In genomic region chr1:213989071-213989739, GRCh38 we compare ENCODE assay signal across 8 cellular contexts. TPM values are rescaled to one million over a fixed set of nuclear protein-coding genes. Genes with fewer than 3 reads are reported as not detected.
DNase-seq lines count a peak whose midpoint lies in the region; ATAC-seq and TF ChIP-seq lines count a peak whose summit lies in the region.

No MANE protein-coding gene starts in this region.

- no peaks in the 10 kb centered on the region for H3K4me1 ChIP-seq in aorta (ENCODE audit: control insufficient read depth in 1 of 2, insufficient read depth in 2 of 2, low read length in 2 of 2)

- TF ChIP-seq CTCF in dorsolateral prefrontal cortex (IDR thresholded peaks at IDR 0.05 in 54 of 56, conservative IDR thresholded peaks at IDR 0.05 in 2 of 56; ENCODE audit: low read depth in 1 of 56, partially characterized antibody in 56 of 56): peak in 1 of 56 donors; percentile 5

- H3K9me3 ChIP-seq in aorta (ENCODE audit: control insufficient read depth, low read length): no peaks in the 10 kb centered on the region

- H3K4me3 ChIP-seq in dorsolateral prefrontal cortex: peak overlapping the region; percentile 45 to 87 (median 67)
- peak overlapping the region; percentile 70 to 72 for H3K4me3 ChIP-seq in aorta (ENCODE audit: low read length in 2 of 2)

- H3K36me3 ChIP-seq in aorta (ENCODE audit: control insufficient read depth in 1 of 2, insufficient read depth in 2 of 2, low read length in 1 of 2): no peaks in the 10 kb centered on the region

- 1 to 2% methylated on average over 34 to 35 of the region's 35 CpGs for WGBS in aorta, 2 donors

- H3K27ac ChIP-seq in dorsolateral prefrontal cortex (peak overlapping the region in 58 of 59 donors; percentile 45 to 96 (median 87)), aorta (ENCODE audit: low read depth in 1 of 2, low read length in 2 of 2) (no peak overlapping the region)

- peak; percentile 40 to 68 for DNase-seq in NCI-H2081 (lab: John Stamatoyannopoulos, UW)
- no peak for DNase-seq in NCI-H2081 treated with DMSO at 0.1 percent for 48 hours (lab: John Stamatoyannopoulos, UW)
- peak; percentile 84 for DNase-seq in NCI-H69 (lab: John Stamatoyannopoulos, UW)
- DNase-seq in dorsolateral prefrontal cortex: peak in 1 of 10 donors; percentile 54
- peak; percentile 33 for DNase-seq in midbrain (lab: John Stamatoyannopoulos, UW)
- DNase-seq in aorta: peak in 1 of 2 donors; percentile 77
- no peak for DNase-seq in dedifferentiated amniotic fluid mesenchymal stem cell (ENCODE audit: extremely low spot score)
- DNase-seq in GOT3 (lab: John Stamatoyannopoulos, UW): no peak

- H3K27me3 ChIP-seq in dorsolateral prefrontal cortex (peaks cover 0 to 76% (median 27%) of the 10 kb centered on the region in 45 donors), aorta (ENCODE audit: control insufficient read depth in 1 of 2, insufficient read depth in 2 of 2, low read length in 1 of 2) (no peaks in the 10 kb centered on the region)

- intact Hi-C loops in dorsolateral prefrontal cortex (cut with DNase I): loop anchor here (5.0 to 10.0 kb wide), 5 partner anchors 136 to 852 kb away; no protein-coding TSS in a partner anchor
- intact Hi-C loops in aorta (cut with DNase I): no loop called here

- peak; percentile 2 for ATAC-seq in aorta (ENCODE audit: low FRiP score)

RNA-seq across cellular contexts. Expression of gene PROX1, which starts 1.4 kb away (rescaled TPM):
- total RNA-seq in dorsolateral prefrontal cortex (100 to 1,000 TPM in 1 of 120 experiments, 10 to 100 TPM in 119; 15.7 to 146 (median 33.4) TPM), aorta (1 to 10 TPM; 2.5 to 2.6 TPM)
- 1 to 10 TPM in 1 of 2 donors, not detected in 1; 1.5 TPM for polyA plus RNA-seq in aorta

Comparison
In these comparisons a context has a peak if more than half of its experiments do, and no peak if none do; other contexts are left out.
1. DNase-seq: peak in NCI-H2081 (2 of 2), NCI-H69 (single experiment) and midbrain (single experiment); none in NCI-H2081 treated with DMSO at 0.1 percent for 48 hours (single experiment), dedifferentiated amniotic fluid mesenchymal stem cell (single experiment) and GOT3 (single experiment).
2. H3K27ac ChIP-seq: peak in dorsolateral prefrontal cortex (58 of 59); none in aorta (0 of 2).
3. RNA of gene PROX1, which starts 1.4 kb away (total RNA-seq): 15.7 to 146 TPM in dorsolateral prefrontal cortex; 2.5 to 2.6 TPM in aorta; every median in the first group is over 4 times any median in the second.
4. intact Hi-C loops: an anchor here in dorsolateral prefrontal cortex (5.0 to 10.0 kb wide); none called in aorta.